Comparison of ENCODE assay signal across 12 cellular contexts in the genomic region with DNA sequence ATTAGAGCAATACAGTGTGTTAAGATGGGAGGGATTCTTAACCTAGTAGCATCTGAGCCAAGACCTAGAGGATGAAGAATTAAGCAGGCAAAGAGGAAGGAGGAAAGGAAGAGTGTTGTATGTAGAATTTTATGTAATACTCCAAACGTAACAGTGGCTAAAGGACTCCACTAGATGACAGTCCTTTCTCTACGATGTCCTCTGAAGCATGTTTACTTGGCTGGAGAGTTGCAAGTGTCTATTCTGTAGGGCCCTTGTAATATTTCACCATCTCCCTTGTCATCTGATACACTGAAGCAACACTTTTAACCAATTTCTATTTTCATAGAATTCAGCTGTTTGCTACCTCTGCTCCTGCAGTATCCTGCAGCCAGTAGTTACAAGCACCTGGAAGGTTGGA. TPM values are rescaled to one million over a fixed set of nuclear protein-coding genes. Genes with fewer than 3 reads are reported as not detected.
DNase-seq lines count a peak whose midpoint lies in the region; ATAC-seq and TF ChIP-seq lines count a peak whose summit lies in the region.
"Had no signal": no experiment of that assay in that cellular context is flagged by ENCODE, and none has a peak within 500 bp of the region (broad histone marks: within the 10 kb centered on the region; RNA-seq: fewer than 3 reads in every experiment).

No MANE protein-coding gene starts in this region.

- peaks cover 17% of the 10 kb centered on the region for H4K20me1 ChIP-seq in MM.1S (ENCODE audit: insufficient read depth, low read length)

- peaks cover 9% of the 10 kb centered on the region; the same call in 1 of the 2 replicates for H3F3A ChIP-seq in MM.1S (ENCODE audit: insufficient read depth, low read length)

- no peak for DNase-seq in CD4-positive, CD25-positive, alpha-beta regulatory T cell
- DNase-seq in HAP-1 (ENCODE audit: low spot score in 2 of 2), result no peak
- no peak for DNase-seq in naive thymus-derived CD8-positive, alpha-beta T cell
- no peak for DNase-seq in MM.1S
- DNase-seq in NCI-H146 treated with DMSO at 0.1 percent for 48 hours (lab: John Stamatoyannopoulos, UW; ENCODE audit: unreplicated experiment), result no peak
- no peak for DNase-seq in left lung
- DNase-seq: dermis blood vessel endothelial cell, DMS 273 treated with DMSO at 0.1 percent for 48 hours, NCI-H1694 treated with DMSO at 0.1 percent for 48 hours had no signal

- no peak overlapping the region for H3K4me2 ChIP-seq in MM.1S (ENCODE audit: low read depth, low read length)

- H3K36me3 Mint-ChIP-seq in CD4-positive, CD25-positive, alpha-beta regulatory T cell, result peaks cover 37% of the 10 kb centered on the region
- H3K36me3 Mint-ChIP-seq in activated T-helper 17 cell treated with anti-CD3 and anti-CD28 coated beads, Interleukin-2, amount 50 U/mL, for 72 hours (ENCODE audit: low read depth), result peaks cover 50% of the 10 kb centered on the region
- H3K36me3 Mint-ChIP-seq in naive thymus-derived CD8-positive, alpha-beta T cell, result peaks cover 0 to 33% (median 11%) of the 10 kb centered on the region in 3 donors

- peak overlapping the region; percentile 98 to 100 (median 100) for H3K4me3 Mint-ChIP-seq in CD4-positive, CD25-positive, alpha-beta regulatory T cell
- H3K4me3 Mint-ChIP-seq in activated T-helper 17 cell treated with anti-CD3 and anti-CD28 coated beads, Interleukin-2, amount 50 U/mL, for 72 hours, result peak overlapping the region; percentile 93
- H3K4me3 Mint-ChIP-seq in naive thymus-derived CD8-positive, alpha-beta T cell, result peak overlapping the region in 8 of 10 donors; percentile 27 to 97 (median 69)

- intact Hi-C loops in left lung (cut with DNase I), result no loop called here

- no peak for TF ChIP-seq CTCF in MM.1S (IDR thresholded peaks at IDR 0.05; ENCODE audit: low read length)
- no peak for TF ChIP-seq CTCF in left lung (IDR thresholded peaks at IDR 0.05)

- peak overlapping the region in 2 of 3 donors; percentile 76 to 98 for H3K27ac Mint-ChIP-seq in CD4-positive, CD25-positive, alpha-beta regulatory T cell
- no peak overlapping the region for H3K27ac Mint-ChIP-seq in activated T-helper 17 cell treated with anti-CD3 and anti-CD28 coated beads, Interleukin-2, amount 50 U/mL, for 72 hours
- H3K27ac Mint-ChIP-seq in naive thymus-derived CD8-positive, alpha-beta T cell, result peak overlapping the region in 5 of 10 donors; percentile 47 to 98 (median 63)

- H3K9ac ChIP-seq in MM.1S (ENCODE audit: low read length), result no peak overlapping the region

- H3K27ac ChIP-seq in CD4-positive, CD25-positive, alpha-beta regulatory T cell (ENCODE audit: insufficient read depth, low read length, poor library complexity, severe bottlenecking), result no peak overlapping the region
- H3K27ac ChIP-seq in MM.1S (ENCODE audit: low read length) (no peak overlapping the region), left lung (no peak overlapping the region)

- H3K4me1 ChIP-seq in CD4-positive, CD25-positive, alpha-beta regulatory T cell (ENCODE audit: control insufficient read depth, insufficient read depth, low read length, poor library complexity, severe bottlenecking), result peaks cover 30% of the 10 kb centered on the region
- peaks cover 16% of the 10 kb centered on the region for H3K4me1 ChIP-seq in HAP-1
- peaks cover 17% of the 10 kb centered on the region for H3K4me1 ChIP-seq in MM.1S (ENCODE audit: low read length)
- peaks cover 25 to 30% of the 10 kb centered on the region in 2 donors for H3K4me1 ChIP-seq in left lung

- POLR2A ChIA-PET in naive thymus-derived CD8-positive, alpha-beta T cell (lab: Charles Lee), result interaction anchor here (0.9 to 3.7 kb wide), 3 partner anchors 21 to 87 kb away, joined by 3 to 88 read pairs (median 4); a partner anchor contains a TSS

- no peak overlapping the region for H3K4me3 ChIP-seq in CD4-positive, CD25-positive, alpha-beta regulatory T cell (ENCODE audit: low read depth, low read length)
- peak overlapping the region; percentile 85 for H3K4me3 ChIP-seq in HAP-1
- H3K4me3 ChIP-seq in MM.1S (ENCODE audit: low read length), result no peak overlapping the region
- H3K4me3 ChIP-seq in left lung, result no peak overlapping the region

- ATAC-seq in CD4-positive, CD25-positive, alpha-beta regulatory T cell (ENCODE audit: low read depth in 2 of 2), result no peak
- ATAC-seq in activated T-helper 17 cell treated with anti-CD3 and anti-CD28 coated beads, Interleukin-2, amount 50 U/mL, for 72 hours (replicated peaks), result no peak
- no peak for ATAC-seq in naive thymus-derived CD8-positive, alpha-beta T cell
- ATAC-seq in left lung, result no peak
- ATAC-seq: activated naive CD4-positive, alpha-beta T cell treated with anti-CD3 and anti-CD28 coated beads, Interleukin-2, amount 50 U/mL, for 72 hours had no signal

- H2AFZ ChIP-seq in MM.1S (ENCODE audit: low read length), result no peak overlapping the region

- in situ Hi-C loops in HAP-1 (cut with MboI; ENCODE audit: low sequenced_read_pairs), result no loop called here

- peaks cover 22 to 44% (median 31%) of the 10 kb centered on the region in 4 donors for H3K4me1 Mint-ChIP-seq in CD4-positive, CD25-positive, alpha-beta regulatory T cell
- H3K4me1 Mint-ChIP-seq in activated T-helper 17 cell treated with anti-CD3 and anti-CD28 coated beads, Interleukin-2, amount 50 U/mL, for 72 hours, result peaks cover 24% of the 10 kb centered on the region
- peaks cover 35 to 39% (median 38%) of the 10 kb centered on the region in 4 donors for H3K4me1 Mint-ChIP-seq in naive thymus-derived CD8-positive, alpha-beta T cell

- peaks cover 11% of the 10 kb centered on the region for H3K36me3 ChIP-seq in CD4-positive, CD25-positive, alpha-beta regulatory T cell (ENCODE audit: control insufficient read depth, insufficient read depth, low read length)
- peaks cover 32% of the 10 kb centered on the region for H3K36me3 ChIP-seq in HAP-1 (replicated peaks)
- H3K36me3 ChIP-seq in MM.1S (replicated peaks; ENCODE audit: insufficient read depth, low read length), result peaks cover 5% of the 10 kb centered on the region; the same call in 1 of the 2 replicates
- H3K36me3 ChIP-seq in left lung, result peaks cover 0 to 15% of the 10 kb centered on the region in 2 donors

- peaks cover 37% of the 10 kb centered on the region for H3K79me2 ChIP-seq in MM.1S (ENCODE audit: low read length)

- H3K9me3 Mint-ChIP-seq in CD4-positive, CD25-positive, alpha-beta regulatory T cell, result no peaks in the 10 kb centered on the region
- H3K9me3 Mint-ChIP-seq in activated T-helper 17 cell treated with anti-CD3 and anti-CD28 coated beads, Interleukin-2, amount 50 U/mL, for 72 hours, result no peaks in the 10 kb centered on the region
- H3K9me3 Mint-ChIP-seq in naive thymus-derived CD8-positive, alpha-beta T cell, result peaks cover 0 to 2% (median 0%) of the 10 kb centered on the region in 9 donors
- H3K9me3 Mint-ChIP-seq: activated naive CD4-positive, alpha-beta T cell treated with anti-CD3 and anti-CD28 coated beads, Interleukin-2, amount 50 U/mL, for 72 hours had no signal

- no peaks in the 10 kb centered on the region for H3K27me3 ChIP-seq in CD4-positive, CD25-positive, alpha-beta regulatory T cell (ENCODE audit: control insufficient read depth, insufficient read depth, low read length)
- H3K27me3 ChIP-seq in HAP-1 (ENCODE audit: low read depth) (no peaks in the 10 kb centered on the region), MM.1S (replicated peaks; ENCODE audit: insufficient read depth, low read length) (no peaks in the 10 kb centered on the region), left lung (no peaks in the 10 kb centered on the region)

- no peaks in the 10 kb centered on the region for H3K27me3 Mint-ChIP-seq in CD4-positive, CD25-positive, alpha-beta regulatory T cell
- no peaks in the 10 kb centered on the region for H3K27me3 Mint-ChIP-seq in activated T-helper 17 cell treated with anti-CD3 and anti-CD28 coated beads, Interleukin-2, amount 50 U/mL, for 72 hours
- peaks cover 0 to 1% (median 0%) of the 10 kb centered on the region in 5 donors for H3K27me3 Mint-ChIP-seq in naive thymus-derived CD8-positive, alpha-beta T cell

- no peaks in the 10 kb centered on the region for H3K9me2 ChIP-seq in MM.1S (replicated peaks; ENCODE audit: insufficient read depth, low read length)

- H3K9me3 ChIP-seq in CD4-positive, CD25-positive, alpha-beta regulatory T cell (ENCODE audit: control insufficient read depth in 2 of 2, low read length in 2 of 2), result no peaks in the 10 kb centered on the region
- H3K9me3 ChIP-seq in HAP-1, result no peaks in the 10 kb centered on the region
- H3K9me3 ChIP-seq in MM.1S (replicated peaks; ENCODE audit: insufficient read depth, low read length), result no peaks in the 10 kb centered on the region
- no peaks in the 10 kb centered on the region for H3K9me3 ChIP-seq in left lung

RNA-seq across cellular contexts. Expression of a gene that starts 2.2 kb away (rescaled TPM):
- 323 TPM for total RNA-seq in CD4-positive, CD25-positive, alpha-beta regulatory T cell
- 100 to 1,000 TPM in 1 of 4 donors, 10 to 100 TPM in 3; 89.9 to 110 (median 93.1) TPM for polyA plus RNA-seq in CD4-positive, CD25-positive, alpha-beta regulatory T cell
- total RNA-seq in activated T-helper 17 cell treated with anti-CD3 and anti-CD28 coated beads, Interleukin-2, amount 50 U/mL, for 72 hours, result 100 to 1,000 TPM; 501 to 981 TPM
- 100 to 1,000 TPM; 308 to 319 TPM for total RNA-seq in naive thymus-derived CD8-positive, alpha-beta T cell
- polyA plus RNA-seq in naive thymus-derived CD8-positive, alpha-beta T cell, result 10 to 100 TPM; 80.5 to 89.2 (median 83.0) TPM
- total RNA-seq in left lung, result 100 to 1,000 TPM; 552 to 685 TPM

RNA-seq across cellular contexts. Expression of a gene that starts 21.8 kb away (rescaled TPM):
- total RNA-seq in CD4-positive, CD25-positive, alpha-beta regulatory T cell, result 29.6 TPM
- polyA plus RNA-seq in CD4-positive, CD25-positive, alpha-beta regulatory T cell, result 10 to 100 TPM; 61.8 to 72.9 (median 69.2) TPM
- total RNA-seq in activated T-helper 17 cell treated with anti-CD3 and anti-CD28 coated beads, Interleukin-2, amount 50 U/mL, for 72 hours, result 100 to 1,000 TPM in 1 of 2 donors, 10 to 100 TPM in 1; 58.3 to 101 TPM
- 10 to 100 TPM; 46.3 to 49.4 TPM for total RNA-seq in naive thymus-derived CD8-positive, alpha-beta T cell
- 100 to 1,000 TPM in 1 of 3 donors, 10 to 100 TPM in 2; 82.3 to 100 (median 85.0) TPM for polyA plus RNA-seq in naive thymus-derived CD8-positive, alpha-beta T cell
- 10 to 100 TPM; 26.6 to 30.5 TPM for total RNA-seq in left lung

RNA-seq across cellular contexts. Expression of a gene that starts 60.0 kb away (rescaled TPM):
- not detected for total RNA-seq in CD4-positive, CD25-positive, alpha-beta regulatory T cell
- polyA plus RNA-seq in CD4-positive, CD25-positive, alpha-beta regulatory T cell, result not detected
- not detected for total RNA-seq in activated T-helper 17 cell treated with anti-CD3 and anti-CD28 coated beads, Interleukin-2, amount 50 U/mL, for 72 hours
- not detected for total RNA-seq in naive thymus-derived CD8-positive, alpha-beta T cell
- polyA plus RNA-seq in naive thymus-derived CD8-positive, alpha-beta T cell, result not detected
- not detected for total RNA-seq in left lung
- total RNA-seq: activated naive CD4-positive, alpha-beta T cell treated with anti-CD3 and anti-CD28 coated beads, Interleukin-2, amount 50 U/mL, for 72 hours; dermis blood vessel endothelial cell; ureter had no signal
